24 cellular contexts compared by ENCODE assay signal in the genomic region with DNA sequence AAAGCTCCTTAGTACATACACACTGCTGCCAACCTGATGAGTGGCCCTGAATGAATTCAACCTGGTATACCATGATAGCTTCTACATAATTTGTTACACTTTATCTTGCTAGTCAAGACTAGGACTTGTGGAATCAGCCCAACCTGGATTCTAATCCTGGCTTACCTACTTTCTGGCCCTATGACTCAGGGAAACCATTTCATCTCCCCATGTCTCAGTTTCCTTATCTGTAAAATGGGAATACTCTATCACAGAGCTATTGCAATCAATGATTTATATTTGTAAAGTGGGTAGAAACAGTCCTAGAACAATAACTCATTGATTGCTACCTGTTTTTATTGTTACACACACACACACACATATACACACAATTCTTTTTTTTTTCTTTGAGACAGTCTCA. TPM values are rescaled to one million over a fixed set of nuclear protein-coding genes. Genes with fewer than 3 reads are reported as not detected.
DNase-seq lines count a peak whose midpoint lies in the region; ATAC-seq, FAIRE-seq and TF ChIP-seq lines count a peak whose summit lies in the region.
"Had no signal": no experiment of that assay in that cellular context is flagged by ENCODE, and none has a peak within 500 bp of the region (broad histone marks: within the 10 kb centered on the region; RNA-seq: fewer than 3 reads in every experiment).

No MANE protein-coding gene starts in this region.

- H3K4me2 ChIP-seq in HepG2 (ENCODE audit: low read depth, low read length) (no peak overlapping the region), K562 (ENCODE audit: insufficient read depth, low read length) (no peak overlapping the region)
- H3K4me2 ChIP-seq: BLaER1 had no signal

- H3K9ac ChIP-seq in HepG2 (ENCODE audit: insufficient read depth, low read depth, low read length) (no peak overlapping the region), K562 (ENCODE audit: insufficient read depth in 1 of 2, low read depth in 2 of 2, low read length in 2 of 2) (no peak overlapping the region)
- H3K9ac ChIP-seq: BLaER1 had no signal

- no peaks in the 10 kb centered on the region for H3K9me3 ChIP-seq in HepG2 (ENCODE audit: low read length)
- H3K9me3 ChIP-seq in right lobe of liver = no peaks in the 10 kb centered on the region
- no peaks in the 10 kb centered on the region for H3K9me3 ChIP-seq in K562 (replicated peaks; ENCODE audit: control insufficient read depth, insufficient read depth, low read depth, low read length)
- H3K9me3 ChIP-seq: BE2C, BLaER1 had no signal

- H3K4me3 ChIP-seq in HepG2 (replicated peaks in 1 of 3; ENCODE audit: insufficient read depth in 1 of 3, low read depth in 2 of 3, low read length in 3 of 3) = no peak overlapping the region
- no peak overlapping the region for H3K4me3 ChIP-seq in right lobe of liver
- no peak overlapping the region for H3K4me3 ChIP-seq in K562
- H3K4me3 ChIP-seq in lower leg skin (ENCODE audit: low read depth, poor library complexity, severe bottlenecking) = no peak overlapping the region
- H3K4me3 ChIP-seq: BLaER1, GM12878 had no signal

- ATAC-seq in HepG2 (no peak), right lobe of liver (no peak), K562 (no peak)
- ATAC-seq: GM12878 had no signal

- H4K20me1 ChIP-seq in HepG2 (ENCODE audit: insufficient read depth, low read length) (no peaks in the 10 kb centered on the region), K562 (replicated peaks; ENCODE audit: control insufficient read depth, insufficient read depth, low read length) (no peaks in the 10 kb centered on the region)
- H4K20me1 ChIP-seq: BLaER1 had no signal

- POLR2A ChIA-PET in HepG2 (lab: Yijun Ruan, JAX) (interaction anchor here (1.7 to 10.6 kb wide), 3 partner anchors 12 to 20 kb away, joined by 4 to 430 read pairs (median 7); no protein-coding TSS in a partner anchor), K562 (lab: Yijun Ruan, JAX) (no interaction called here)

- FAIRE-seq in HepG2 (lab: Jason Lieb, UNC) (no peak), K562 (lab: Jason Lieb, UNC) (no peak)
- FAIRE-seq: A204.1, GM12878, GM12892, GM18507 had no signal

- TF ChIP-seq RAD21 in HepG2 (CRISPR knock-in tag; IDR thresholded peaks at IDR 0.05) (no peak), K562 (CRISPR knock-in tag; conservative IDR thresholded peaks at IDR 0.05 in 1 of 2, IDR thresholded peaks at IDR 0.05 in 1 of 2) (no peak)

- CTCF ChIA-PET in HepG2 (lab: Yijun Ruan, JAX; ENCODE audit: low intra/inter-chr PET ratio, low total read pairs) (no interaction called here), K562 (lab: Yijun Ruan, JAX; ENCODE audit: low intra/inter-chr PET ratio) (no interaction called here)

- no peak for TF ChIP-seq POLR2A in HepG2 (IDR thresholded peaks at IDR 0.05; ENCODE audit: insufficient read depth in 1 of 2, low read depth in 2 of 2, low read length in 2 of 2)
- TF ChIP-seq POLR2A in right lobe of liver (IDR thresholded peaks at IDR 0.05) = no peak
- TF ChIP-seq POLR2A in K562 (conservative IDR thresholded peaks at IDR 0.05) = no peak
- TF ChIP-seq POLR2A in lower leg skin (IDR thresholded peaks at IDR 0.05) = no peak

- H2AFZ ChIP-seq in HepG2 (ENCODE audit: low read length) (no peak overlapping the region), K562 (ENCODE audit: low read depth, low read length) (no peak overlapping the region)

- no peaks in the 10 kb centered on the region; a peak in 1 of 5 replicates for H3K27me3 ChIP-seq in HepG2 (ENCODE audit: control insufficient read depth in 1 of 2, insufficient read depth in 2 of 2, low read length in 2 of 2)
- no peaks in the 10 kb centered on the region for H3K27me3 ChIP-seq in right lobe of liver
- peaks cover 4 to 8% of the 10 kb centered on the region in 2 experiments; a peak in 3 of 5 replicates for H3K27me3 ChIP-seq in K562 (ENCODE audit: control insufficient read depth in 2 of 2, insufficient read depth in 2 of 2, low read length in 2 of 2)
- H3K27me3 ChIP-seq: BLaER1 had no signal

- in situ Hi-C loops in HepG2 (cut with HindIII; ENCODE audit: extremely low pct_ligation_motif_present, low pct_unique_long_range_greater_than_20kb) = loop anchor here (5.0 kb wide), 1 partner anchor 98 kb away; no protein-coding TSS in a partner anchor
- in situ Hi-C loops in K562 (cut with MboI) = no loop called here

- no peak for DNase-seq in HepG2 (ENCODE audit: low spot score)
- DNase-seq in right lobe of liver = no peak
- DNase-seq in K562 (ENCODE audit: extremely low read depth in 1 of 4, low spot score in 3 of 4) = no peak
- DNase-seq in lower leg skin (ENCODE audit: low spot score in 2 of 2) = no peak
- no peak for DNase-seq in cerebellar cortex (ENCODE audit: low spot score)
- DNase-seq: ACHN; BE2C; C1 segment of cervical spinal cord; CD4-positive, alpha-beta memory T cell; CD4-positive, CD25-positive, alpha-beta regulatory T cell; CD8-positive, alpha-beta memory T cell; COR-L47; DMS 273 treated with DMSO at 0.1 percent for 48 hours; DMS153; DMS79; DND-41; EL; GDM1 had no signal

- intact Hi-C loops in HepG2 (cut with micrococcal nuclease; ENCODE audit: unreplicated experiment) = loop anchor here (1.0 to 10.0 kb wide), 3 partner anchors 16 to 346 kb away; a partner anchor contains a TSS
- intact Hi-C loops in right lobe of liver (cut with DNase I) = no loop called here
- intact Hi-C loops in K562 (cut with micrococcal nuclease) = no loop called here
- intact Hi-C loops in lower leg skin (cut with DNase I; ENCODE audit: low total_unique reads) = no loop called here

- H3K27ac ChIP-seq in HepG2 (ENCODE audit: extremely low read length, insufficient read depth, low read length) = no peak overlapping the region
- no peak overlapping the region for H3K27ac ChIP-seq in right lobe of liver
- H3K27ac ChIP-seq in K562 (ENCODE audit: extremely low read depth, low read depth, low read length) = no peak overlapping the region
- H3K27ac ChIP-seq: 22Rv1, BLaER1 had no signal

- peaks cover 23% of the 10 kb centered on the region for H3K79me2 ChIP-seq in HepG2 (ENCODE audit: insufficient read depth, low read length)
- H3K79me2 ChIP-seq in K562 (ENCODE audit: control insufficient read depth, insufficient read depth, low read length) = no peaks in the 10 kb centered on the region

- TF ChIP-seq EP300 in HepG2 (IDR thresholded peaks at IDR 0.05; ENCODE audit: low read depth in 2 of 2, low read length in 2 of 2) (no peak), HepG2 (CRISPR knock-in tag; IDR thresholded peaks at IDR 0.05; ENCODE audit: borderline replicate concordance) (no peak), K562 (IDR thresholded peaks at IDR 0.05; ENCODE audit: low read length) (no peak)

- BruUV-seq in HepG2 (replicated peaks; lab: Mats Ljungman, UMichigan) (no TSS peak), K562 (replicated peaks; lab: Mats Ljungman, UMichigan) (no TSS peak)

- H3K9me1 ChIP-seq in K562 (ENCODE audit: control insufficient read depth, insufficient read depth, low read length) = no peaks in the 10 kb centered on the region

- no peak for TF ChIP-seq CTCF in HepG2 (CRISPR knock-in tag; IDR thresholded peaks at IDR 0.05)
- TF ChIP-seq CTCF in right lobe of liver (IDR thresholded peaks at IDR 0.05) = no peak
- TF ChIP-seq CTCF in K562 (IDR thresholded peaks at IDR 0.05 in 2 of 3, conservative IDR thresholded peaks at IDR 0.05 in 1 of 3; ENCODE audit: insufficient read depth in 2 of 3, low read depth in 1 of 3, low read length in 3 of 3) = no peak
- TF ChIP-seq CTCF in lower leg skin (IDR thresholded peaks at IDR 0.05) = no peak

- H3K36me3 ChIP-seq in HepG2 (replicated peaks in 1 of 2; ENCODE audit: control insufficient read depth in 1 of 2, insufficient read depth in 2 of 2, low read length in 2 of 2) (no peaks in the 10 kb centered on the region), right lobe of liver (no peaks in the 10 kb centered on the region), K562 (ENCODE audit: control insufficient read depth, insufficient read depth, low read length) (no peaks in the 10 kb centered on the region)
- H3K36me3 ChIP-seq: BE2C, BLaER1 had no signal

- H3K4me1 ChIP-seq in HepG2 (ENCODE audit: insufficient read depth, low read length) (peaks cover 82% of the 10 kb centered on the region), right lobe of liver (peaks cover 0 to 44% (median 11%) of the 10 kb centered on the region in 4 donors), K562 (replicated peaks in 1 of 2; ENCODE audit: control insufficient read depth in 2 of 2, insufficient read depth in 2 of 2, low read length in 2 of 2) (no peaks in the 10 kb centered on the region)
- H3K4me1 ChIP-seq: BE2C had no signal

RNA-seq across cellular contexts. Expression of a gene that starts 6.5 kb away (rescaled TPM):
- total RNA-seq in HepG2 (2016; rRNA removed; fragmentation: Illumina TruSeq; extraction: Trizol) (37.0 and 40.9 TPM in 2 replicates), right lobe of liver (100 to 1,000 TPM in 2 of 6 experiments, 10 to 100 TPM in 4; 24.3 to 139 (median 50.4) TPM), K562 (2014; rRNA removed) (0.12 TPM in 1 of 2 replicates, not detected in the other), K562 (2014; rRNA removed; fragmentation: Illumina TruSeq; extraction: Trizol) (0.06 TPM in 1 of 2 replicates, not detected in the other), K562 (2015; rRNA removed; fragmentation: Illumina TruSeq; extraction: Trizol) (0.08 and 0.14 TPM in 2 replicates), K562 (2021) (0.47 and 0.60 TPM in 2 replicates), lower leg skin (10 to 100 TPM; 29.6 to 57.5 (median 41.9) TPM)
- total RNA-seq in HepG2 (2016; cell fraction: cytosol; rRNA removed; fragmentation: Illumina TruSeq; extraction: Trizol; ENCODE audit: low read depth) = 4.4 and 4.7 TPM in 2 replicates
- 36.2 and 41.6 TPM in 2 replicates for total RNA-seq in HepG2 (2016; cell fraction: insoluble cytoplasmic fraction; rRNA removed; fragmentation: Illumina TruSeq; extraction: Trizol)
- total RNA-seq in HepG2 (2016; cell fraction: membrane; rRNA removed; fragmentation: Illumina TruSeq; extraction: Trizol) = 13.7 and 14.2 TPM in 2 replicates
- total RNA-seq in HepG2 (2016; cell fraction: nucleus; rRNA removed; fragmentation: Illumina TruSeq; extraction: Trizol) = 52.5 and 56.1 TPM in 2 replicates
- polyA plus RNA-seq in HepG2 (2011; rRNA removed) (161 and 175 TPM in 2 replicates), K562 (2011; rRNA removed) (0.08 and 0.20 TPM in 2 replicates), K562 (2014; fragmentation: Illumina TruSeq; extraction: Trizol) (0.12 and 0.40 TPM in 2 replicates), K562 (2014; fragmentation: Nextera tagmentation; extraction: Ambion mirVana) (under 1 TPM; 0.04 TPM), K562 (2014; rRNA removed) (0.03 and 0.04 TPM in 2 replicates)
- 140 and 159 TPM in 2 replicates for polyA plus RNA-seq in HepG2 (2011; cell fraction: cytosol; rRNA removed)
- 198 and 204 TPM in 2 replicates for polyA plus RNA-seq in HepG2 (2011; cell fraction: nucleus; rRNA removed)
- 101 and 134 TPM in 2 replicates for polyA plus RNA-seq in HepG2 (2012)
- 1.2 and 1.4 TPM in 2 replicates for polyA plus RNA-seq in HepG2 (2016; cell fraction: cytosol; fragmentation: Illumina TruSeq; extraction: Trizol; ENCODE audit: low read depth)
- 31.8 and 35.1 TPM in 2 replicates for polyA plus RNA-seq in HepG2 (2016; cell fraction: insoluble cytoplasmic fraction; fragmentation: Illumina TruSeq; extraction: Trizol; ENCODE audit: low read depth)
- 4.5 and 5.5 TPM in 2 replicates for polyA plus RNA-seq in HepG2 (2016; cell fraction: membrane; fragmentation: Illumina TruSeq; extraction: Trizol; ENCODE audit: low read depth)
- 62.5 and 77.8 TPM in 2 replicates for polyA plus RNA-seq in HepG2 (2016; cell fraction: nucleus; fragmentation: Illumina TruSeq; extraction: Trizol; ENCODE audit: insufficient read depth, low read depth)
- 3.5 and 736 TPM in 2 replicates for polyA minus RNA-seq in HepG2 (2011; rRNA and poly(A)+ RNA removed; ENCODE audit: low replicate concordance)
- 161 and 182 TPM in 2 replicates for polyA minus RNA-seq in HepG2 (2011; cell fraction: cytosol; rRNA and poly(A)+ RNA removed)
- polyA minus RNA-seq in HepG2 (2011; cell fraction: nucleus; rRNA and poly(A)+ RNA removed) = 194 and 220 TPM in 2 replicates
- total RNA-seq in K562 (2011; cell fraction: chromatin; rRNA removed; ENCODE audit: low replicate concordance) = 0.19 and 0.26 TPM in 2 replicates
- total RNA-seq in K562 (2011; cell fraction: nucleolus; rRNA removed) = not detected in 2 replicates
- total RNA-seq in K562 (2011; cell fraction: nucleoplasm; rRNA removed) = 0.23 TPM in 1 of 2 replicates, not detected in the other
- 0.06 and 0.24 TPM in 2 replicates for polyA plus RNA-seq in K562 (2011; cell fraction: cytosol; rRNA removed)
- 0.57 and 0.65 TPM in 2 replicates for polyA plus RNA-seq in K562 (2011; cell fraction: nucleus; rRNA removed)
- polyA plus RNA-seq in K562 (2012) = 0.07 and 0.14 TPM in 2 replicates
- 0.18 TPM in 1 of 2 replicates, not detected in the other for polyA minus RNA-seq in K562 (2011; rRNA and poly(A)+ RNA removed)
- polyA minus RNA-seq in K562 (2011; cell fraction: cytosol; rRNA and poly(A)+ RNA removed) = not detected in 2 replicates
- 0.13 and 0.44 TPM in 2 replicates for polyA minus RNA-seq in K562 (2011; cell fraction: nucleus; rRNA and poly(A)+ RNA removed)
